In the genomic region with DNA sequence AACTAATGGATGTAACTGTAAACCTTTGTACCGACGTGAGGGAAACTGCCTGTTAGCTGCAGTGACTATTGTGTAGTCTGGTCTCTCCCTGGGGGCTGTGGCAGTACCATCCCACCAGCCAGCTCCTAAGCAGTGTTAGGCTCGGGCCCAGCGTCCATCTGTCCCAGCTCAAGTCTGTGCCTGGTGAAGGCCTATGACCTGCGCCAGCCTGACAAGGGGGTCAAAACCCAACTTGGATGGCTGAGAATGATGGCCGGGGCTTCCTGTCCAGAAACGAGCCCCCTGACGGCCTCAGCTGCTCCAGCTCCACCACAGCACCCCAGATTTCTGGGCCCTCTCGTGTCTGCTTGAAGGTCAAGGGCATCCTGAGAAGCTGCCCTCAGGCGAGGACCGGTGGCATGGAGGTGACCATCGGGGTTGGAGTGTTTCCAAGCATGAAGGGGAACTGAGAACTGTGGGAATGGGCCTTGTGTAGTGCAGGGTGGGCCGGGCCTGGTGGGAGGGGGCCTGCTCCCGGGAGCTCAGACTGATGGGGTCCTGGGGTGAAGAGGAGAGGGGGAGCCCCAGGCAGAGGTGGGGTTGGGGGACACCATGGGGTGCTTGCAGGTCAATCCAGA, we compare ENCODE assay signal across 16 cellular contexts. TPM values are rescaled to one million over a fixed set of nuclear protein-coding genes. Genes with fewer than 3 reads are reported as not detected.
DNase-seq lines count a peak whose midpoint lies in the region; ATAC-seq, FAIRE-seq and TF ChIP-seq lines count a peak whose summit lies in the region.
"Had no signal": no experiment of that assay in that cellular context is flagged by ENCODE, and none has a peak within 500 bp of the region (broad histone marks: within the 10 kb centered on the region; RNA-seq: fewer than 3 reads in every experiment).

No MANE protein-coding gene starts in this region.

- H2AK5ac ChIP-seq in mesendoderm (ENCODE audit: low read length), result no peak overlapping the region

- H2AFZ ChIP-seq in astrocyte (ENCODE audit: low read depth, low read length), result no peak overlapping the region

- H3K4me2 ChIP-seq in astrocyte (ENCODE audit: low read length) (no peak overlapping the region), mesendoderm (ENCODE audit: low read length) (no peak overlapping the region)

- peaks cover 15% of the 10 kb centered on the region for H3K4me1 ChIP-seq in cardiac muscle cell (ENCODE audit: low read depth)
- H3K4me1 ChIP-seq in astrocyte (ENCODE audit: insufficient read depth, low read length), result peaks cover 6% of the 10 kb centered on the region
- H3K4me1 ChIP-seq in mesendoderm (ENCODE audit: control insufficient read depth, low read depth, low read length), result no peaks in the 10 kb centered on the region
- H3K4me1 ChIP-seq in transverse colon, result peaks cover 0 to 18% (median 11%) of the 10 kb centered on the region in 4 donors
- H3K4me1 ChIP-seq: colonic mucosa had no signal

- TF ChIP-seq CTCF in cardiac muscle cell (IDR thresholded peaks at IDR 0.05; ENCODE audit: low read depth, low read length) (no peak), astrocyte (IDR thresholded peaks at IDR 0.05; ENCODE audit: insufficient read depth, low read depth, low read length) (no peak), transverse colon (IDR thresholded peaks at IDR 0.05) (no peak)

- no peak overlapping the region for H4K5ac ChIP-seq in mesendoderm (ENCODE audit: low read length)

- WGBS in mesendoderm (ENCODE audit: extremely low coverage, insufficient coverage, low lambda C conversion rate), result no CpG with 5 or more reads among the region's 14 CpGs
- 88% methylated on average over 4 to 14 of the region's 14 CpGs for WGBS in transverse colon (ENCODE audit: low coverage in 1 of 2), 2 donors

- no peak overlapping the region for H2BK120ac ChIP-seq in mesendoderm (ENCODE audit: low read depth, low read length)

- no peak overlapping the region for H4K8ac ChIP-seq in mesendoderm (ENCODE audit: low read depth, low read length)

- no peak overlapping the region for H2BK5ac ChIP-seq in mesendoderm (ENCODE audit: low read length)

- no peak for TF ChIP-seq EP300 in transverse colon (IDR thresholded peaks at IDR 0.05; ENCODE audit: low read depth)

- DNase-seq in cardiac muscle cell (ENCODE audit: low read depth in 1 of 2, low spot score in 1 of 2) (no peak), left cardiac atrium (no peak), astrocyte (ENCODE audit: low read depth) (no peak), mesendoderm (no peak), transverse colon (no peak), frontal cortex (ENCODE audit: low spot score in 2 of 2) (no peak), NCI-H2107 treated with DMSO at 0.1 percent for 48 hours (lab: John Stamatoyannopoulos, UW; ENCODE audit: unreplicated experiment) (no peak)
- DNase-seq: colonic mucosa; DND-41; GOT3; NCI-H1048; NCI-H345; stimulated activated CD4-positive, alpha-beta T cell treated with anti-CD3 and anti-CD28 coated beads, Interleukin-15, amount 100 ng/mL, for 24 hours; T-helper 9 cell had no signal

- peak overlapping the region; percentile 60 for H3K23ac ChIP-seq in mesendoderm (ENCODE audit: low read length)

- H3K27me3 Mint-ChIP-seq in astrocyte (ENCODE audit: low read depth, unreplicated experiment), result no peaks in the 10 kb centered on the region

- H3K27me3 ChIP-seq in cardiac muscle cell (no peaks in the 10 kb centered on the region), astrocyte (ENCODE audit: insufficient read depth, low read length) (no peaks in the 10 kb centered on the region), mesendoderm (ENCODE audit: insufficient read depth, low read length, poor library complexity) (no peaks in the 10 kb centered on the region), transverse colon (no peaks in the 10 kb centered on the region)
- H3K27me3 ChIP-seq: colonic mucosa had no signal

- no peak overlapping the region for H3K4me3 Mint-ChIP-seq in astrocyte (ENCODE audit: unreplicated experiment)

- H3K18ac ChIP-seq in mesendoderm (ENCODE audit: low read length), result no peak overlapping the region

- H3K4me3 ChIP-seq in cardiac muscle cell, result no peak overlapping the region
- no peak overlapping the region for H3K4me3 ChIP-seq in astrocyte (ENCODE audit: insufficient read depth, low read depth, low read length)
- no peak overlapping the region for H3K4me3 ChIP-seq in mesendoderm (ENCODE audit: low read length)
- no peak overlapping the region for H3K4me3 ChIP-seq in transverse colon
- H3K4me3 ChIP-seq: colonic mucosa had no signal

- no peak for ATAC-seq in left cardiac atrium
- ATAC-seq in activated CD4-positive, CD25-positive, alpha-beta regulatory T cell treated with anti-CD3 and anti-CD28 coated beads, Interleukin-2, amount 50 U/mL, for 24 hours, result no peak
- ATAC-seq: activated naive CD4-positive, alpha-beta T cell treated with anti-CD3 and anti-CD28 coated beads, Interleukin-2, amount 50 U/mL, for 72 hours had no signal

- no peaks in the 10 kb centered on the region for H3K9me3 ChIP-seq in cardiac muscle cell (ENCODE audit: low read depth)
- no peaks in the 10 kb centered on the region for H3K9me3 ChIP-seq in astrocyte (ENCODE audit: insufficient read depth, low read depth, low read length)
- no peaks in the 10 kb centered on the region for H3K9me3 ChIP-seq in transverse colon
- H3K9me3 ChIP-seq: colonic mucosa had no signal

- no peaks in the 10 kb centered on the region for H3K79me1 ChIP-seq in mesendoderm (ENCODE audit: low read length)

- no peaks in the 10 kb centered on the region for H3K36me3 ChIP-seq in cardiac muscle cell
- no peaks in the 10 kb centered on the region for H3K36me3 ChIP-seq in astrocyte (ENCODE audit: insufficient read depth, low read length)
- H3K36me3 ChIP-seq in mesendoderm (ENCODE audit: control insufficient read depth, insufficient read depth, low read length), result no peaks in the 10 kb centered on the region
- no peaks in the 10 kb centered on the region for H3K36me3 ChIP-seq in transverse colon
- H3K36me3 ChIP-seq: colonic mucosa had no signal

- intact Hi-C loops in left cardiac atrium (cut with DNase I), result no loop called here
- intact Hi-C loops in transverse colon (cut with DNase I; ENCODE audit: low total_unique reads), result no loop called here

- H3K27ac ChIP-seq in cardiac muscle cell (peak overlapping the region; percentile 78), astrocyte (ENCODE audit: low read depth, low read length) (no peak overlapping the region), mesendoderm (ENCODE audit: low read depth, low read length) (no peak overlapping the region), transverse colon (peak overlapping the region; percentile 66 to 80 (median 78))

- no peaks in the 10 kb centered on the region for H3K36me3 Mint-ChIP-seq in astrocyte (ENCODE audit: low read depth, unreplicated experiment)
- H3K36me3 Mint-ChIP-seq: activated naive CD4-positive, alpha-beta T cell treated with anti-CD3 and anti-CD28 coated beads, Interleukin-2, amount 50 U/mL, for 72 hours had no signal

- peak overlapping the region; percentile 64 for H3K56ac ChIP-seq in mesendoderm (ENCODE audit: low read length)

- no peak for TF ChIP-seq POLR2A in transverse colon (IDR thresholded peaks at IDR 0.05)

- H3K9ac ChIP-seq in astrocyte (ENCODE audit: low read length) (no peak overlapping the region), mesendoderm (ENCODE audit: low read length) (no peak overlapping the region)

- no peaks in the 10 kb centered on the region for H4K20me1 ChIP-seq in astrocyte (ENCODE audit: insufficient read depth, low read length)

- H3K79me2 ChIP-seq in astrocyte (ENCODE audit: insufficient read depth, low read length), result no peaks in the 10 kb centered on the region
- no peaks in the 10 kb centered on the region for H3K79me2 ChIP-seq in mesendoderm (ENCODE audit: control insufficient read depth, insufficient read depth, low read length)

- peaks cover 17% of the 10 kb centered on the region for H3K4me1 Mint-ChIP-seq in astrocyte (ENCODE audit: low read depth, unreplicated experiment)

- in situ Hi-C loops in transverse colon (cut with MboI; ENCODE audit: low pct_ligation_motif_present in 1 of 4, low pct_unique_long_range_greater_than_20kb in 1 of 4, low sequenced_read_pairs in 3 of 4), result no loop called here

- H2BK15ac ChIP-seq in mesendoderm (replicated peaks; ENCODE audit: low read depth), result no peak overlapping the region

- FAIRE-seq in astrocyte (lab: Jason Lieb, UNC), result no peak
- no peak for FAIRE-seq in frontal cortex (lab: Jason Lieb, UNC)

- H3K9me3 Mint-ChIP-seq in astrocyte (ENCODE audit: unreplicated experiment), result no peaks in the 10 kb centered on the region
- H3K9me3 Mint-ChIP-seq: activated naive CD4-positive, alpha-beta T cell treated with anti-CD3 and anti-CD28 coated beads, Interleukin-2, amount 50 U/mL, for 72 hours had no signal

- peak overlapping the region; percentile 26 for H3K27ac Mint-ChIP-seq in astrocyte (ENCODE audit: unreplicated experiment)

- no peak overlapping the region for H3K4ac ChIP-seq in mesendoderm (ENCODE audit: low read depth, low read length)

RNA-seq across cellular contexts. Expression of gene SPI1, which starts 14.3 kb away (rescaled TPM):
- total RNA-seq in cardiac muscle cell (not detected in 2 replicates), left cardiac atrium (10 to 100 TPM; 19.5 to 31.4 TPM), astrocyte (not detected in 2 replicates), transverse colon (10 to 100 TPM in 2 of 4 donors, 1 to 10 TPM in 2; 7.1 to 35.5 (median 17.2) TPM), frontal cortex (1.2 TPM)
- polyA plus RNA-seq in cardiac muscle cell, result 0.56 and 1.3 TPM in 2 replicates
- polyA plus RNA-seq in mesendoderm (2013, experiment 1 of 2), result 0.70 TPM
- 0.63 TPM for polyA plus RNA-seq in mesendoderm (2013, experiment 2 of 2)

RNA-seq across cellular contexts. Expression of gene SLC39A13, which starts 15.7 kb away (rescaled TPM):
- total RNA-seq in cardiac muscle cell, result 71.7 and 79.4 TPM in 2 replicates
- 80.8 and 86.6 TPM in 2 replicates for polyA plus RNA-seq in cardiac muscle cell
- total RNA-seq in left cardiac atrium, result 10 to 100 TPM; 35.5 to 53.4 TPM
- total RNA-seq in astrocyte, result 76.6 and 92.7 TPM in 2 replicates
- polyA plus RNA-seq in mesendoderm (2013, experiment 1 of 2), result 10.9 TPM
- polyA plus RNA-seq in mesendoderm (2013, experiment 2 of 2), result 11.3 TPM
- total RNA-seq in transverse colon, result 10 to 100 TPM; 19.9 to 56.9 (median 43.1) TPM
- 8.6 TPM for total RNA-seq in frontal cortex

RNA-seq across cellular contexts. Expression of gene PSMC3, which starts 33.6 kb away (rescaled TPM):
- 107 and 161 TPM in 2 replicates for total RNA-seq in cardiac muscle cell
- polyA plus RNA-seq in cardiac muscle cell, result 161 and 236 TPM in 2 replicates
- 100 to 1,000 TPM; 133 to 154 TPM for total RNA-seq in left cardiac atrium
- total RNA-seq in astrocyte, result 124 and 130 TPM in 2 replicates
- polyA plus RNA-seq in mesendoderm (2013, experiment 1 of 2), result 136 TPM
- polyA plus RNA-seq in mesendoderm (2013, experiment 2 of 2), result 143 TPM
- total RNA-seq in transverse colon, result 100 to 1,000 TPM in 2 of 4 donors, 10 to 100 TPM in 2; 56.5 to 252 (median 91.4) TPM
- 104 TPM for total RNA-seq in frontal cortex

RNA-seq across cellular contexts. Expression of gene MYBPC3, which starts 40.2 kb away (rescaled TPM):
- total RNA-seq in cardiac muscle cell, result 489 and 605 TPM in 2 replicates
- 476 and 751 TPM in 2 replicates for polyA plus RNA-seq in cardiac muscle cell
- 1,000 to 10,000 TPM in 1 of 2 donors, 100 to 1,000 TPM in 1; 966 to 1,049 TPM for total RNA-seq in left cardiac atrium
- total RNA-seq in astrocyte, result not detected in 2 replicates
- not detected for polyA plus RNA-seq in mesendoderm (2013, experiment 1 of 2)
- not detected for polyA plus RNA-seq in mesendoderm (2013, experiment 2 of 2)
- total RNA-seq in transverse colon, result not detected
- total RNA-seq in frontal cortex, result not detected
- total RNA-seq: activated naive CD4-positive, alpha-beta T cell treated with anti-CD3 and anti-CD28 coated beads, Interleukin-2, amount 50 U/mL, for 72 hours had no signal

RNA-seq across cellular contexts. Expression of gene RAPSN, which starts 56.3 kb away (rescaled TPM):
- total RNA-seq in cardiac muscle cell (not detected in 2 replicates), left cardiac atrium (not detected), astrocyte (0.86 and 0.96 TPM in 2 replicates), transverse colon (not detected), frontal cortex (not detected)
- not detected in 2 replicates for polyA plus RNA-seq in cardiac muscle cell
- polyA plus RNA-seq in mesendoderm (2013, experiment 1 of 2), result 0.14 TPM
- 0.28 TPM for polyA plus RNA-seq in mesendoderm (2013, experiment 2 of 2)
- total RNA-seq: colonic mucosa had no signal

Comparison
In these comparisons a context has a peak if more than half of its experiments do, and no peak if none do; other contexts are left out.
1. H3K27ac ChIP-seq: peak in cardiac muscle cell (single experiment) and transverse colon (4 of 4); none in astrocyte (single experiment) and mesendoderm (single experiment).